Comparison of ENCODE assay signal across 1 cellular context in the genomic region with DNA sequence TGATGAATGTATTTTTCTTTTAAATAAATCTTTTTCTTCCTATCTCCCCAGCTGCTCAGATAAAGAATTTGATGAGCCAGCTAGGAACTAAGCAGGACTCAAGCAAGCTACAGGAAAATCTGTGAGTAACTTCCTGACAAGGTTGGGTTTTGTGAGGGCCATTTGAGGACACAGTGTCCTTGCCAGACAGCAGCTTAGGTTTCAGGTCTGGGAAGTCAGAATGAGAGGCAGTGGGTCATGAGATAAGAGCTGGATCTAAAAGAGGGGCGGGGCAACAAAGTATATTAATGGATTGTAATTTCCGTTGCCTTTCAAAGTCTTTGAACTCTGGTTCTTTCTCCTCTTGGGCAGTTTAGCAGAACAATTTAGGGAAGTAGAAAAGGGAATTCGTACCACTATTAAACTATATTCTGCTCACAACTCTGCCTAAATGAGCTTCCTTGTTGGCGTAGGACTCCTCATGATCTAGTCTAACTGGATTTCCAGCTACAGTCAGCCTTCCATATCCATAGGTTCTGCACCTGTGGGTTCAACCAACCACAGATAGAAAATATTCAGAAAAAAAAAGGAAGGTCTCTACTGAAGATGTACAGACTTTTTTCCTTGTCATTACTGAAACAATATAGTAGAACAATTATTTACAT.
TF ChIP-seq lines count a peak whose summit lies in the region.

No MANE protein-coding gene starts in this region.

TF ChIP-seq in K562, 482 proteins besides CTCF, POLR2A, EP300 and RAD21 (continued from another document and continues in another):
- TF ChIP-seq POLR2G (IDR thresholded peaks at IDR 0.05; ENCODE audit: low read depth, low read length) (no peak), ZNF146 (CRISPR knock-in tag; IDR thresholded peaks at IDR 0.05; ENCODE audit: unreplicated experiment) (no peak), XRCC4 (IDR thresholded peaks at IDR 0.05; ENCODE audit: extremely low read depth, insufficient read depth, insufficient read length) (no peak), ZNF76 (CRISPR knock-in tag; IDR thresholded peaks at IDR 0.05; ENCODE audit: borderline replicate concordance) (no peak), ARID3B (CRISPR knock-in tag; IDR thresholded peaks at IDR 0.05; ENCODE audit: borderline replicate concordance) (no peak), CSDE1 (IDR thresholded peaks at IDR 0.05) (no peak), RAD51 (IDR thresholded peaks at IDR 0.05; ENCODE audit: borderline replicate concordance, low read depth) (no peak), TCF3 (CRISPR knock-in tag; IDR thresholded peaks at IDR 0.05) (no peak), ZNF764 (CRISPR knock-in tag; IDR thresholded peaks at IDR 0.05; ENCODE audit: low read depth) (no peak), IFI16 (CRISPR knock-in tag; IDR thresholded peaks at IDR 0.05) (no peak), SMARCA4 (IDR thresholded peaks at IDR 0.05) (peak; percentile 31; the same call in 1 of the 2 replicates), ZNF584 (CRISPR knock-in tag; IDR thresholded peaks at IDR 0.05; ENCODE audit: low read depth) (no peak), ETV1 (tag; conservative IDR thresholded peaks at IDR 0.05; ENCODE audit: low read depth) (peak; percentile 77), TFAM (CRISPR knock-in tag; conservative IDR thresholded peaks at IDR 0.05) (no peak), MAFG (tag; conservative IDR thresholded peaks at IDR 0.05) (peak; percentile 28; the same call in 1 of the 2 replicates), ZNF668 (CRISPR knock-in tag; IDR thresholded peaks at IDR 0.05) (no peak), ATF4 (CRISPR knock-in tag; IDR thresholded peaks at IDR 0.05) (no peak), ZBTB1 (CRISPR knock-in tag; IDR thresholded peaks at IDR 0.05; ENCODE audit: borderline replicate concordance, low read depth) (no peak), CREBBP (IDR thresholded peaks at IDR 0.05; ENCODE audit: low read depth, low read length) (no peak), NR1H2 (CRISPR knock-in tag; IDR thresholded peaks at IDR 0.05) (no peak), NFE2 (IDR thresholded peaks at IDR 0.05; ENCODE audit: low read depth) (no peak), NFIC (IDR thresholded peaks at IDR 0.05) (no peak), CCAR2 (IDR thresholded peaks at IDR 0.05; ENCODE audit: low read depth, low read length) (no peak), PTTG1 (tag; IDR thresholded peaks at IDR 0.05; ENCODE audit: low read depth) (no peak), SMAD2 (IDR thresholded peaks at IDR 0.05; ENCODE audit: low read depth, low read length) (no peak), TRIM25 (IDR thresholded peaks at IDR 0.05; ENCODE audit: borderline replicate concordance) (no peak), ETV5 (CRISPR knock-in tag; IDR thresholded peaks at IDR 0.05; ENCODE audit: low read depth) (no peak), DIDO1 (tag; IDR thresholded peaks at IDR 0.05; ENCODE audit: low read depth) (no peak), RUNX1 (IDR thresholded peaks at IDR 0.05; ENCODE audit: low read depth) (no peak), RBM25 (IDR thresholded peaks at IDR 0.05; ENCODE audit: low read depth, low read length, severe bottlenecking) (no peak), RHOXF2B (CRISPR knock-in tag; conservative IDR thresholded peaks at IDR 0.05) (no peak), ELF4 (CRISPR knock-in tag; IDR thresholded peaks at IDR 0.05) (no peak), ZNF696 (CRISPR knock-in tag; conservative IDR thresholded peaks at IDR 0.05) (no peak), TSHZ1 (CRISPR knock-in tag; IDR thresholded peaks at IDR 0.05) (no peak), ZFPM2 (CRISPR knock-in tag; IDR thresholded peaks at IDR 0.05) (no peak), ZNF197 (CRISPR knock-in tag; IDR thresholded peaks at IDR 0.05; ENCODE audit: low read depth) (no peak), ZNF324 (CRISPR knock-in tag; IDR thresholded peaks at IDR 0.05) (no peak), SMAD1 (IDR thresholded peaks at IDR 0.05; ENCODE audit: low read depth, low read length, partially characterized antibody) (no peak), ZC3H11A (IDR thresholded peaks at IDR 0.05; ENCODE audit: low read depth, low read length) (no peak), SMAD3 (CRISPR knock-in tag; conservative IDR thresholded peaks at IDR 0.05) (no peak), RBM15 (IDR thresholded peaks at IDR 0.05; ENCODE audit: insufficient read depth, low read length) (no peak)
- TF ChIP-seq, protein P1, sequence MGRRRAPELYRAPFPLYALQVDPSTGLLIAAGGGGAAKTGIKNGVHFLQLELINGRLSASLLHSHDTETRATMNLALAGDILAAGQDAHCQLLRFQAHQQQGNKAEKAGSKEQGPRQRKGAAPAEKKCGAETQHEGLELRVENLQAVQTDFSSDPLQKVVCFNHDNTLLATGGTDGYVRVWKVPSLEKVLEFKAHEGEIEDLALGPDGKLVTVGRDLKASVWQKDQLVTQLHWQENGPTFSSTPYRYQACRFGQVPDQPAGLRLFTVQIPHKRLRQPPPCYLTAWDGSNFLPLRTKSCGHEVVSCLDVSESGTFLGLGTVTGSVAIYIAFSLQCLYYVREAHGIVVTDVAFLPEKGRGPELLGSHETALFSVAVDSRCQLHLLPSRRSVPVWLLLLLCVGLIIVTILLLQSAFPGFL (CRISPR knock-in tag; IDR thresholded peaks at IDR 0.05), result no peak
- TF ChIP-seq, protein P2, sequence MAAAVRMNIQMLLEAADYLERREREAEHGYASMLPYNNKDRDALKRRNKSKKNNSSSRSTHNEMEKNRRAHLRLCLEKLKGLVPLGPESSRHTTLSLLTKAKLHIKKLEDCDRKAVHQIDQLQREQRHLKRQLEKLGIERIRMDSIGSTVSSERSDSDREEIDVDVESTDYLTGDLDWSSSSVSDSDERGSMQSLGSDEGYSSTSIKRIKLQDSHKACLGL (CRISPR knock-in tag; IDR thresholded peaks at IDR 0.05; ENCODE audit: borderline replicate concordance, poor library complexity, severe bottlenecking), result no peak
- TF ChIP-seq, protein P3, sequence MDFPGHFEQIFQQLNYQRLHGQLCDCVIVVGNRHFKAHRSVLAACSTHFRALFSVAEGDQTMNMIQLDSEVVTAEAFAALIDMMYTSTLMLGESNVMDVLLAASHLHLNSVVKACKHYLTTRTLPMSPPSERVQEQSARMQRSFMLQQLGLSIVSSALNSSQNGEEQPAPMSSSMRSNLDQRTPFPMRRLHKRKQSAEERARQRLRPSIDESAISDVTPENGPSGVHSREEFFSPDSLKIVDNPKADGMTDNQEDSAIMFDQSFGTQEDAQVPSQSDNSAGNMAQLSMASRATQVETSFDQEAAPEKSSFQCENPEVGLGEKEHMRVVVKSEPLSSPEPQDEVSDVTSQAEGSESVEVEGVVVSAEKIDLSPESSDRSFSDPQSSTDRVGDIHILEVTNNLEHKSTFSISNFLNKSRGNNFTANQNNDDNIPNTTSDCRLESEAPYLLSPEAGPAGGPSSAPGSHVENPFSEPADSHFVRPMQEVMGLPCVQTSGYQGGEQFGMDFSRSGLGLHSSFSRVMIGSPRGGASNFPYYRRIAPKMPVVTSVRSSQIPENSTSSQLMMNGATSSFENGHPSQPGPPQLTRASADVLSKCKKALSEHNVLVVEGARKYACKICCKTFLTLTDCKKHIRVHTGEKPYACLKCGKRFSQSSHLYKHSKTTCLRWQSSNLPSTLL (IDR thresholded peaks at IDR 0.05), result no peak
- TF ChIP-seq, protein P4, sequence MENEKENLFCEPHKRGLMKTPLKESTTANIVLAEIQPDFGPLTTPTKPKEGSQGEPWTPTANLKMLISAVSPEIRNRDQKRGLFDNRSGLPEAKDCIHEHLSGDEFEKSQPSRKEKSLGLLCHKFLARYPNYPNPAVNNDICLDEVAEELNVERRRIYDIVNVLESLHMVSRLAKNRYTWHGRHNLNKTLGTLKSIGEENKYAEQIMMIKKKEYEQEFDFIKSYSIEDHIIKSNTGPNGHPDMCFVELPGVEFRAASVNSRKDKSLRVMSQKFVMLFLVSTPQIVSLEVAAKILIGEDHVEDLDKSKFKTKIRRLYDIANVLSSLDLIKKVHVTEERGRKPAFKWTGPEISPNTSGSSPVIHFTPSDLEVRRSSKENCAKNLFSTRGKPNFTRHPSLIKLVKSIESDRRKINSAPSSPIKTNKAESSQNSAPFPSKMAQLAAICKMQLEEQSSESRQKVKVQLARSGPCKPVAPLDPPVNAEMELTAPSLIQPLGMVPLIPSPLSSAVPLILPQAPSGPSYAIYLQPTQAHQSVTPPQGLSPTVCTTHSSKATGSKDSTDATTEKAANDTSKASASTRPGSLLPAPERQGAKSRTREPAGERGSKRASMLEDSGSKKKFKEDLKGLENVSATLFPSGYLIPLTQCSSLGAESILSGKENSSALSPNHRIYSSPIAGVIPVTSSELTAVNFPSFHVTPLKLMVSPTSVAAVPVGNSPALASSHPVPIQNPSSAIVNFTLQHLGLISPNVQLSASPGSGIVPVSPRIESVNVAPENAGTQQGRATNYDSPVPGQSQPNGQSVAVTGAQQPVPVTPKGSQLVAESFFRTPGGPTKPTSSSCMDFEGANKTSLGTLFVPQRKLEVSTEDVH (IDR thresholded peaks at IDR 0.05; ENCODE audit: low read depth, partially characterized antibody), result no peak
- TF ChIP-seq, protein P5, sequence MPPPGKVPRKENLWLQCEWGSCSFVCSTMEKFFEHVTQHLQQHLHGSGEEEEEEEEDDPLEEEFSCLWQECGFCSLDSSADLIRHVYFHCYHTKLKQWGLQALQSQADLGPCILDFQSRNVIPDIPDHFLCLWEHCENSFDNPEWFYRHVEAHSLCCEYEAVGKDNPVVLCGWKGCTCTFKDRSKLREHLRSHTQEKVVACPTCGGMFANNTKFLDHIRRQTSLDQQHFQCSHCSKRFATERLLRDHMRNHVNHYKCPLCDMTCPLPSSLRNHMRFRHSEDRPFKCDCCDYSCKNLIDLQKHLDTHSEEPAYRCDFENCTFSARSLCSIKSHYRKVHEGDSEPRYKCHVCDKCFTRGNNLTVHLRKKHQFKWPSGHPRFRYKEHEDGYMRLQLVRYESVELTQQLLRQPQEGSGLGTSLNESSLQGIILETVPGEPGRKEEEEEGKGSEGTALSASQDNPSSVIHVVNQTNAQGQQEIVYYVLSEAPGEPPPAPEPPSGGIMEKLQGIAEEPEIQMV (tag; conservative IDR thresholded peaks at IDR 0.05; ENCODE audit: low read depth), result 0 out of 2 replicates have a peak, but pooled peaks have one; percentile 37
